28 cellular contexts compared by ENCODE assay signal in the genomic region with DNA sequence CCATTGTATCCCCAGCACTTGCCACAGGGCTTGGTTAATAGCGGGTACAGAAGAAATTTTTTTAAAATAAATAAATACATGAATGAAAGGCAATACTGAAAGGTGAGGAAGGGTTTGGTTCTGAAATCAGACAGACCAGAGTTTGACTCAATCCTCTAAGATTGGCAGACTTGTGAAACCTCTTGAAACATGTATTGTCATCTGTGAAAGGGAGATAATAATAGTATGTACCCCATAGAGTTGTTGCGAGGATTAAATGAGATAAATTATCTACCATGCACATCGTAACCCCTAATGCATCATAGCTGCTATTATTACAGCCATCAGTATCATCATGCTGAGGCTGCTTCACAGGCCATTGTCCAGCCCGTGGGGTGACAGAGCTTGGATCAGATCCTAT. TPM values are rescaled to one million over a fixed set of nuclear protein-coding genes. Genes with fewer than 3 reads are reported as not detected.
DNase-seq lines count a peak whose midpoint lies in the region; ATAC-seq and TF ChIP-seq lines count a peak whose summit lies in the region.
"Had no signal": no experiment of that assay in that cellular context is flagged by ENCODE, and none has a peak within 500 bp of the region (broad histone marks: within the 10 kb centered on the region; RNA-seq: fewer than 3 reads in every experiment).

No MANE protein-coding gene starts in this region.

- no peak for TF ChIP-seq POLR2A in spleen (IDR thresholded peaks at IDR 0.05)

- no peaks in the 10 kb centered on the region for H3K36me3 ChIP-seq in spleen
- H3K36me3 ChIP-seq: BLaER1, heart right ventricle, lower lobe of right lung, pancreas, Peyer's patch had no signal

- H3K4me1 Mint-ChIP-seq in activated T-cell treated with anti-CD3 and anti-CD28 coated beads, Interleukin-2, amount 50 U/mL, for 72 hours (ENCODE audit: low read depth): peaks cover 71% of the 10 kb centered on the region
- H3K4me1 Mint-ChIP-seq in activated T-helper 17 cell treated with anti-CD3 and anti-CD28 coated beads, Interleukin-2, amount 50 U/mL, for 72 hours: peaks cover 53% of the 10 kb centered on the region

- peak; percentile 52 to 58 for ATAC-seq in activated T-cell treated with anti-CD3 and anti-CD28 coated beads, Interleukin-2, amount 50 U/mL, for 72 hours (replicated peaks in 1 of 2)
- ATAC-seq in GM18868 (IDR thresholded peaks at IDR 0.05; ENCODE audit: unreplicated experiment) (peak; percentile 52), GM18511 (IDR thresholded peaks at IDR 0.05; ENCODE audit: unreplicated experiment) (no peak)
- ATAC-seq in activated T-helper 17 cell treated with anti-CD3 and anti-CD28 coated beads, Interleukin-2, amount 50 U/mL, for 72 hours (replicated peaks): peak; percentile 68
- ATAC-seq: foreskin keratinocyte, HCT116, lower lobe of right lung, pancreas had no signal

- no peaks in the 10 kb centered on the region for H3K9me3 ChIP-seq in spleen
- H3K9me3 ChIP-seq: BLaER1, heart right ventricle, lower lobe of right lung, pancreas, Peyer's patch had no signal

- DNase-seq in activated T-cell treated with anti-CD3 and anti-CD28 coated beads, Interleukin-2, amount 50 U/mL, for 72 hours: no peak
- DNase-seq in activated T-cell treated with anti-CD3 and anti-CD28 coated beads, Interleukin-2, amount 50 U/mL, for 1 hour: no peak
- no peak for DNase-seq in spleen
- DNase-seq in anterior cingulate cortex (lab: John Stamatoyannopoulos, UW): no peak
- DNase-seq: activated gamma-delta T cell treated with Interleukin-2 at 50 U/mL for 16 hours; DND-41; effector CD8-positive, alpha-beta T cell; foreskin keratinocyte; heart right ventricle; lower lobe of right lung; MM.1S; NCI-H2029 treated with DMSO at 0.1 percent for 48 hours; NCI-H748 treated with DMSO at 0.1 percent for 48 hours; pancreas; Peyer's patch; retina; SHP77 treated with DMSO at 0.1 percent for 48 hours; small intestine; stimulated activated CD4-positive, alpha-beta T cell treated with anti-CD3 and anti-CD28 coated beads, Interleukin-1b, Interleukin-23, amount 100 ng/mL, for 48 hours; stimulated activated CD8-positive, alpha-beta memory T cell treated with anti-CD3 and anti-CD28 coated beads, Interleukin-4, amount 100 ng/mL, for 48 hours; trophoblast cell had no signal

- peak overlapping the region; percentile 79 for H3K27ac Mint-ChIP-seq in activated T-cell treated with anti-CD3 and anti-CD28 coated beads, Interleukin-2, amount 50 U/mL, for 72 hours
- H3K27ac Mint-ChIP-seq in activated T-helper 17 cell treated with anti-CD3 and anti-CD28 coated beads, Interleukin-2, amount 50 U/mL, for 72 hours: peak overlapping the region; percentile 73

- H3K27me3 ChIP-seq in spleen (replicated peaks in 1 of 7): no peaks in the 10 kb centered on the region
- H3K27me3 ChIP-seq: BLaER1, heart right ventricle, pancreas, Peyer's patch had no signal

- intact Hi-C loops in spleen (cut with DNase I; ENCODE audit: low total_unique reads): no loop called here

- 84 to 94% (median 91%) methylated on average over 4 of the region's 4 CpGs for WGBS in spleen, 5 donors

- no peak overlapping the region for H3K4me3 ChIP-seq in spleen
- H3K4me3 ChIP-seq: BLaER1, heart right ventricle, lower lobe of right lung, pancreas, Peyer's patch had no signal

- no peaks in the 10 kb centered on the region for H3K27me3 Mint-ChIP-seq in activated T-cell treated with anti-CD3 and anti-CD28 coated beads, Interleukin-2, amount 50 U/mL, for 72 hours (ENCODE audit: low read depth)
- no peaks in the 10 kb centered on the region for H3K27me3 Mint-ChIP-seq in activated T-helper 17 cell treated with anti-CD3 and anti-CD28 coated beads, Interleukin-2, amount 50 U/mL, for 72 hours

- peaks cover 0 to 6% of the 10 kb centered on the region in 2 donors for H3K36me3 Mint-ChIP-seq in activated T-cell treated with anti-CD3 and anti-CD28 coated beads, Interleukin-2, amount 50 U/mL, for 72 hours (ENCODE audit: insufficient read depth in 2 of 2)
- H3K36me3 Mint-ChIP-seq in activated T-helper 17 cell treated with anti-CD3 and anti-CD28 coated beads, Interleukin-2, amount 50 U/mL, for 72 hours (ENCODE audit: low read depth): no peaks in the 10 kb centered on the region

- TF ChIP-seq CTCF in spleen (IDR thresholded peaks at IDR 0.05 in 8 of 11, conservative IDR thresholded peaks at IDR 0.05 in 3 of 11): no peak

- peak overlapping the region in 5 of 8 donors; percentile 6 to 78 (median 10) for H3K27ac ChIP-seq in spleen
- H3K27ac ChIP-seq: BLaER1, foreskin keratinocyte, KMS-11, lower lobe of right lung, pancreas, Peyer's patch had no signal

- peaks cover 0 to 56% (median 15%) of the 10 kb centered on the region in 6 donors for H3K4me1 ChIP-seq in spleen
- H3K4me1 ChIP-seq: foreskin keratinocyte, lower lobe of right lung, pancreas, Peyer's patch had no signal

- peaks cover 0 to 1% of the 10 kb centered on the region in 2 donors for H3K9me3 Mint-ChIP-seq in activated T-cell treated with anti-CD3 and anti-CD28 coated beads, Interleukin-2, amount 50 U/mL, for 72 hours
- H3K9me3 Mint-ChIP-seq in activated T-helper 17 cell treated with anti-CD3 and anti-CD28 coated beads, Interleukin-2, amount 50 U/mL, for 72 hours: no peaks in the 10 kb centered on the region

- peak overlapping the region in 1 of 2 donors; percentile 70 for H3K4me3 Mint-ChIP-seq in activated T-cell treated with anti-CD3 and anti-CD28 coated beads, Interleukin-2, amount 50 U/mL, for 72 hours
- H3K4me3 Mint-ChIP-seq in activated T-helper 17 cell treated with anti-CD3 and anti-CD28 coated beads, Interleukin-2, amount 50 U/mL, for 72 hours: peak overlapping the region; percentile 77

RNA-seq across cellular contexts. Expression of a gene that starts 41.4 kb away (rescaled TPM):
- total RNA-seq in activated T-cell treated with anti-CD3 and anti-CD28 coated beads, Interleukin-2, amount 50 U/mL, for 72 hours: 100 to 1,000 TPM; 135 to 157 TPM
- total RNA-seq in activated T-helper 17 cell treated with anti-CD3 and anti-CD28 coated beads, Interleukin-2, amount 50 U/mL, for 72 hours: 100 to 1,000 TPM; 147 to 170 TPM
- total RNA-seq in spleen: 100 to 1,000 TPM in 6 of 7 donors, 10 to 100 TPM in 1; 83.9 to 219 (median 158) TPM
- 10 to 100 TPM; 42.5 to 53.9 (median 45.4) TPM for polyA plus RNA-seq in spleen
- polyA plus RNA-seq: neural cell had no signal
